ENCODE assay signal across 13 cellular contexts in the genomic region with DNA sequence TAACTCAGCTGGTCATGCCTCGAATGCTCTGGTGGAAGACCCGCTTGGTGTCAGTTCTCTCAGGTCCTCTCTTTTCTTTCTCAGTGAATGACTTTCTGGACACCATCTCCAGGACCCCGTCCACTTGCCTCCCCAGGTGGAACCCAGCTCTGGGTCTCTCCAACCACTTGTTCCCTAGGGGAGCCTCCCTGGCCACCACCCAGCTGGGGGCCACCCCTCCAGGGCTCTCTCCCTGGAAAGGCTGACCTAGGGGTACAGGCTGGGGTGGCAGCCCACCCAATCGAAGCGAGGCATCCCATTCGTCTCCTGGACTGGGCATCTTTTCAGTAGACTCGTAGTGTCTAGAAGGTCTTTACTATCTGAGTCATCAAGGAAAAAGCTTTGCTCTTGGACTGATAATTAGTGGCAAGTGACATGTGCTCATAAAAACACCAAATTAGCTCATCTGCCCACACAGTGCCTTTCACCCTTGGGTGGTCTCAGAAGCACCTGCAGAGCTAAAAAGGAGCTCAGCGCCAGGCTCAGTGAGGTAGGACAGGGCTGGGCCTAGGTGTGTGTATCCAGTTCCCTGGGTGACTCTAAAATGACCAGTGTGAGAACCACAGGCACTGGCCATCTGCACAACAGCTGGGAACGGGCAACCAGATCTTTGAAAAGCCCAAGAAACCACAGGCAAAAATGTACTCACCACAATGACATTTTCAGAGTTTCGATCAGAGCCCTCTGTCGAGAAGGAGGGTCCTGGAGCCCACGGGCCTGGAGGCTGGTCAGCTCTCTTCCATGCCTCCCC. TPM values are rescaled to one million over a fixed set of nuclear protein-coding genes. Genes with fewer than 3 reads are reported as not detected.
DNase-seq lines count a peak whose midpoint lies in the region; ATAC-seq and FAIRE-seq lines count a peak whose summit lies in the region.
"Had no signal": no experiment of that assay in that cellular context is flagged by ENCODE, and none has a peak within 500 bp of the region (broad histone marks: within the 10 kb centered on the region; RNA-seq: fewer than 3 reads in every experiment).

No MANE protein-coding gene starts in this region.

- H3K4me3 Mint-ChIP-seq in dendritic cell treated with granulocyte-macrophage colony-stimulating factor and Interleukin-4, amounts not matched to agents 40 ng/mL and 50 ng/mL, for 4 days, result no peak overlapping the region

- H3K4me2 ChIP-seq in BLaER1 treated with 17β-estradiol and CSF1 and Interleukin-3, amounts not matched to agents 10 nM and 100 nM, result peak overlapping the region; percentile 43 to 99 (median 68)

- H3K27me3 Mint-ChIP-seq in dendritic cell treated with granulocyte-macrophage colony-stimulating factor and Interleukin-4, amounts not matched to agents 40 ng/mL and 50 ng/mL, for 4 days, result peaks cover 23% of the 10 kb centered on the region

- peak; percentile 67 for DNase-seq in GM19239 (ENCODE audit: insufficient read length, low spot score)
- no peak for DNase-seq in NK-92 (lab: John Stamatoyannopoulos, UW; ENCODE audit: unreplicated experiment)
- DNase-seq in cerebellar nuclear complex (lab: John Stamatoyannopoulos, UW), result no peak
- DNase-seq in NCI-H146 treated with DMSO at 0.1 percent for 48 hours (lab: John Stamatoyannopoulos, UW; ENCODE audit: unreplicated experiment), result no peak
- no peak for DNase-seq in occipital lobe (lab: John Stamatoyannopoulos, UW)
- DNase-seq: activated gamma-delta T cell treated with Interleukin-2 at 50 U/mL for 16 hours; effector CD8-positive, alpha-beta T cell; NCI-H1092 had no signal

- peak; percentile 35 for ATAC-seq in HG03457 (IDR thresholded peaks at IDR 0.05; ENCODE audit: unreplicated experiment)

- H3K4me1 Mint-ChIP-seq in dendritic cell treated with granulocyte-macrophage colony-stimulating factor and Interleukin-4, amounts not matched to agents 40 ng/mL and 50 ng/mL, for 4 days (ENCODE audit: low read depth), result peaks cover 59% of the 10 kb centered on the region

- peaks cover 45 to 52% (median 48%) of the 10 kb centered on the region in 10 experiments for H3K4me1 ChIP-seq in BLaER1 treated with 17β-estradiol and CSF1 and Interleukin-3, amounts not matched to agents 10 nM and 100 nM

- peaks cover 7 to 42% (median 20%) of the 10 kb centered on the region in 11 experiments; a peak in 18 of 22 replicates for H3K27me3 ChIP-seq in BLaER1 treated with 17β-estradiol and CSF1 and Interleukin-3, amounts not matched to agents 10 nM and 100 nM

- peaks cover 19 to 33% (median 24%) of the 10 kb centered on the region in 11 experiments for H4K20me1 ChIP-seq in BLaER1 treated with 17β-estradiol and CSF1 and Interleukin-3, amounts not matched to agents 10 nM and 100 nM

- H3K36me3 Mint-ChIP-seq in dendritic cell treated with granulocyte-macrophage colony-stimulating factor and Interleukin-4, amounts not matched to agents 40 ng/mL and 50 ng/mL, for 4 days (ENCODE audit: low read depth), result peaks cover 21% of the 10 kb centered on the region

- peaks cover 0 to 13% (median 0%) of the 10 kb centered on the region in 11 experiments; a peak in 6 of 22 replicates for H3K36me3 ChIP-seq in BLaER1 treated with 17β-estradiol and CSF1 and Interleukin-3, amounts not matched to agents 10 nM and 100 nM
- H3K36me3 ChIP-seq: thoracic aorta had no signal

- FAIRE-seq in GM19239 (lab: Jason Lieb, UNC), result peak; percentile 87
- FAIRE-seq: islet of Langerhans had no signal

- H3K9me3 ChIP-seq in BLaER1 treated with 17β-estradiol and CSF1 and Interleukin-3, amounts not matched to agents 10 nM and 100 nM (replicated peaks in 1 of 11), result no peaks in the 10 kb centered on the region
- H3K9me3 ChIP-seq: thoracic aorta had no signal

- no peaks in the 10 kb centered on the region for H3K9me3 Mint-ChIP-seq in dendritic cell treated with granulocyte-macrophage colony-stimulating factor and Interleukin-4, amounts not matched to agents 40 ng/mL and 50 ng/mL, for 4 days

- H3K9ac ChIP-seq in BLaER1 treated with 17β-estradiol and CSF1 and Interleukin-3, amounts not matched to agents 10 nM and 100 nM, result no peak overlapping the region

- peak overlapping the region; percentile 28 for H3K27ac Mint-ChIP-seq in dendritic cell treated with granulocyte-macrophage colony-stimulating factor and Interleukin-4, amounts not matched to agents 40 ng/mL and 50 ng/mL, for 4 days

- H3K27ac ChIP-seq in BLaER1 treated with 17β-estradiol and CSF1 and Interleukin-3, amounts not matched to agents 10 nM and 100 nM, result no peak overlapping the region
- H3K27ac ChIP-seq: thoracic aorta had no signal

- no peak overlapping the region for H3K4me3 ChIP-seq in BLaER1 treated with 17β-estradiol and CSF1 and Interleukin-3, amounts not matched to agents 10 nM and 100 nM
- H3K4me3 ChIP-seq: thoracic aorta had no signal

- intact Hi-C loops in dendritic cell treated with granulocyte-macrophage colony-stimulating factor and Interleukin-4, amounts not matched to agents 40 ng/mL and 50 ng/mL, for 4 days (cut with micrococcal nuclease), result loop anchor here (1.0 kb wide), 1 partner anchor 23 kb away; no protein-coding TSS in a partner anchor

RNA-seq across cellular contexts. Expression of a gene that starts 2.4 kb away (rescaled TPM):
- 31.4 TPM for total RNA-seq in occipital lobe

RNA-seq across cellular contexts. Expression of a gene that starts 57.2 kb away (rescaled TPM):
- total RNA-seq in occipital lobe, result 24.0 TPM

RNA-seq across cellular contexts. Expression of a gene that starts 57.3 kb away (rescaled TPM):
- 3.9 TPM for total RNA-seq in occipital lobe

RNA-seq across cellular contexts. Expression of a gene that starts 59.5 kb away (rescaled TPM):
- 7.5 TPM for total RNA-seq in occipital lobe
